In the genomic region with DNA sequence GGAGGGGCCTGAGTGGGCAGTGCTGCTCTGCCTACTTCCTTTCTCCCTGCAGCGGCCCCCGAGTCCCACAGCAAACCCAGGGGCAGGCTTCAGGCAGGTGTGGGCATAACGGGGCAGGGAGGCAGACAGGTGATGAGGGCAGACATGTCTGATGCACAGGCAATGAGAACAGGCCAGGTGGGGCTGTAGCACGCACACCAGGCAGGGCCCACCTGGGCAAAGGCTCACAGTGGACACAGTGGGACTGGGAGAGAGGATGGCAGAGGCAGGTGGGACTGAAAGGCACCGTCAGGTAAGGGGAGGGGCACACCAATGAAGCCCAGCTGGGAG, we compare ENCODE assay signal across 27 cellular contexts. TPM values are rescaled to one million over a fixed set of nuclear protein-coding genes. Genes with fewer than 3 reads are reported as not detected.
DNase-seq lines count a peak whose midpoint lies in the region; ATAC-seq and TF ChIP-seq lines count a peak whose summit lies in the region.
"Had no signal": no experiment of that assay in that cellular context is flagged by ENCODE, and none has a peak within 500 bp of the region (broad histone marks: within the 10 kb centered on the region; RNA-seq: fewer than 3 reads in every experiment).

No MANE protein-coding gene starts in this region.

- TF ChIP-seq CTCF in heart right ventricle (IDR thresholded peaks at IDR 0.05) (no peak), OCI-LY7 (conservative IDR thresholded peaks at IDR 0.05; ENCODE audit: low read length) (no peak), neural progenitor cell (IDR thresholded peaks at IDR 0.05) (no peak), body of pancreas (IDR thresholded peaks at IDR 0.05) (no peak)

- H3K36me3 ChIP-seq in heart right ventricle (peaks cover 0 to 58% (median 40%) of the 10 kb centered on the region in 9 donors), neuronal stem cell (replicated peaks in 1 of 2; ENCODE audit: control insufficient read depth in 2 of 2, insufficient read depth in 2 of 2, low read length in 2 of 2) (peaks cover 26 to 59% of the 10 kb centered on the region in 2 donors), OCI-LY7 (ENCODE audit: insufficient read depth, low read length) (peaks cover 35% of the 10 kb centered on the region; the same call in 1 of the 2 replicates), neural progenitor cell (no peaks in the 10 kb centered on the region), body of pancreas (replicated peaks in 1 of 2; ENCODE audit: insufficient read depth in 1 of 2, low read depth in 2 of 2) (peaks cover 0 to 14% of the 10 kb centered on the region in 2 donors)

- H3K4me3 Mint-ChIP-seq in activated T-helper 17 cell treated with anti-CD3 and anti-CD28 coated beads, Interleukin-2, amount 50 U/mL, for 72 hours: no peak overlapping the region
- H3K4me3 Mint-ChIP-seq in neural progenitor cell: no peak overlapping the region
- H3K4me3 Mint-ChIP-seq: CD14-positive monocyte had no signal

- H3K79me2 ChIP-seq in OCI-LY7 (ENCODE audit: insufficient read depth, low read depth, low read length) (no peaks in the 10 kb centered on the region), neural progenitor cell (ENCODE audit: low read depth) (peaks cover 14% of the 10 kb centered on the region)

- H2BK5ac ChIP-seq in neuronal stem cell (ENCODE audit: low read length): no peak overlapping the region

- ATAC-seq in right cardiac atrium (no peak), heart right ventricle (no peak), body of pancreas (no peak)
- ATAC-seq in activated T-helper 17 cell treated with anti-CD3 and anti-CD28 coated beads, Interleukin-2, amount 50 U/mL, for 72 hours (replicated peaks): no peak

- H3K23ac ChIP-seq in neuronal stem cell (ENCODE audit: low read depth, low read length, poor library complexity): peak overlapping the region; percentile 68

- TF ChIP-seq POLR2A in body of pancreas (IDR thresholded peaks at IDR 0.05): no peak

- H3K4me1 Mint-ChIP-seq in activated T-helper 17 cell treated with anti-CD3 and anti-CD28 coated beads, Interleukin-2, amount 50 U/mL, for 72 hours: peaks cover 20% of the 10 kb centered on the region
- peaks cover 26% of the 10 kb centered on the region for H3K4me1 Mint-ChIP-seq in neural progenitor cell

- H3K18ac ChIP-seq in neuronal stem cell (ENCODE audit: low read length): peak overlapping the region; percentile 11

- DNase-seq in right cardiac atrium: peak in 2 of 3 donors; percentile 32 to 41
- DNase-seq in heart right ventricle: no peak
- no peak for DNase-seq in neuronal stem cell (ENCODE audit: low spot score)
- DNase-seq in OCI-LY7 (ENCODE audit: low spot score): no peak
- DNase-seq in LoVo (ENCODE audit: low spot score): no peak
- DNase-seq in neural progenitor cell (ENCODE audit: low spot score): no peak
- no peak for DNase-seq in body of pancreas
- DNase-seq: 8988T; ACHN; BE2C; COR-L47; GM23248; H7; KG1; MM.1S; NCI-H2029; NCI-H446; NCI-H524 treated with DMSO at 0.1 percent for 48 hours; NCI-H82; NK-92 treated with Interleukin-12 subunit alpha and Interleukin-12 subunit beta, amount 100 ng/mL, for 24 hours; PC-9; SHP77 had no signal

- H3K27ac Mint-ChIP-seq in activated T-helper 17 cell treated with anti-CD3 and anti-CD28 coated beads, Interleukin-2, amount 50 U/mL, for 72 hours: peak overlapping the region; percentile 80
- H3K27ac Mint-ChIP-seq in neural progenitor cell: no peak overlapping the region

- H3K27me3 ChIP-seq in right cardiac atrium (ENCODE audit: control insufficient read depth, insufficient read depth): no peaks in the 10 kb centered on the region
- no peaks in the 10 kb centered on the region for H3K27me3 ChIP-seq in heart right ventricle
- peaks cover 0 to 8% (median 0%) of the 10 kb centered on the region in 3 experiments for H3K27me3 ChIP-seq in neuronal stem cell (ENCODE audit: control insufficient read depth in 3 of 3, insufficient read depth in 3 of 3, low read depth in 1 of 3, low read length in 3 of 3)
- peaks cover 18% of the 10 kb centered on the region for H3K27me3 ChIP-seq in neural progenitor cell
- H3K27me3 ChIP-seq in body of pancreas: no peaks in the 10 kb centered on the region
- H3K27me3 ChIP-seq: BE2C had no signal

- no peak overlapping the region for H3K27ac ChIP-seq in right cardiac atrium (ENCODE audit: low read length)
- no peak overlapping the region for H3K27ac ChIP-seq in heart right ventricle
- no peak overlapping the region for H3K27ac ChIP-seq in neuronal stem cell (replicated peaks; ENCODE audit: low read length)
- no peak overlapping the region for H3K27ac ChIP-seq in OCI-LY7 (ENCODE audit: low read depth, low read length, poor library complexity, severe bottlenecking)
- no peak overlapping the region for H3K27ac ChIP-seq in neural progenitor cell
- H3K27ac ChIP-seq in body of pancreas: no peak overlapping the region
- H3K27ac ChIP-seq: GM23248, PC-9 had no signal

- peaks cover 8% of the 10 kb centered on the region for H3K79me1 ChIP-seq in neuronal stem cell (ENCODE audit: low read depth, low read length)

- WGBS in right cardiac atrium: 91% methylated on average over 5 of the region's 5 CpGs
- WGBS in heart right ventricle, 2 donors: 94% methylated on average over 5 of the region's 5 CpGs
- WGBS in neuronal stem cell (ENCODE audit: extremely low coverage in 2 of 2, insufficient read length in 2 of 2, insufficient replicate concordance in 1 of 2), 2 donors: no CpG with 5 or more reads among the region's 5 CpGs
- WGBS in body of pancreas, 2 donors: 86% methylated on average over 5 of the region's 5 CpGs; no CpG with 5 or more reads in 1 of the 2 donors

- no peak overlapping the region for H2BK120ac ChIP-seq in neuronal stem cell (ENCODE audit: low read depth, low read length)

- peaks cover 38% of the 10 kb centered on the region for H3F3A ChIP-seq in neural progenitor cell (ENCODE audit: low read depth)

- H2AK5ac ChIP-seq in neuronal stem cell (ENCODE audit: low read depth, low read length): no peak overlapping the region

- no peaks in the 10 kb centered on the region for H3K9me3 Mint-ChIP-seq in activated T-helper 17 cell treated with anti-CD3 and anti-CD28 coated beads, Interleukin-2, amount 50 U/mL, for 72 hours
- H3K9me3 Mint-ChIP-seq in neural progenitor cell: no peaks in the 10 kb centered on the region
- H3K9me3 Mint-ChIP-seq: CD14-positive monocyte had no signal

- no peaks in the 10 kb centered on the region for H3K9me2 ChIP-seq in OCI-LY7 (ENCODE audit: insufficient read depth, low read length)

- H3K36me3 Mint-ChIP-seq in activated T-helper 17 cell treated with anti-CD3 and anti-CD28 coated beads, Interleukin-2, amount 50 U/mL, for 72 hours (ENCODE audit: low read depth): peaks cover 31% of the 10 kb centered on the region
- H3K36me3 Mint-ChIP-seq in neural progenitor cell: peaks cover 18% of the 10 kb centered on the region

- intact Hi-C loops in right cardiac atrium (cut with DNase I): loop anchor here in 1 of 4 donors (5.0 kb wide), 1 partner anchor 37 kb away; no protein-coding TSS in a partner anchor
- intact Hi-C loops in heart right ventricle (cut with DNase I): loop anchor here in 3 of 10 donors (5.0 kb wide), 1 partner anchor 37 kb away; no protein-coding TSS in a partner anchor
- intact Hi-C loops in OCI-LY7 (cut with micrococcal nuclease; ENCODE audit: unreplicated experiment): no loop called here
- intact Hi-C loops in body of pancreas (cut with DNase I): no loop called here

- H4K8ac ChIP-seq in neuronal stem cell (ENCODE audit: low read depth, low read length): no peak overlapping the region

- no peak overlapping the region for H3K14ac ChIP-seq in neuronal stem cell (ENCODE audit: low read length)

- H3K4me1 ChIP-seq in right cardiac atrium (ENCODE audit: control insufficient read depth, insufficient read depth, low read length): peaks cover 3% of the 10 kb centered on the region
- peaks cover 22 to 59% (median 52%) of the 10 kb centered on the region in 9 donors for H3K4me1 ChIP-seq in heart right ventricle
- H3K4me1 ChIP-seq in neuronal stem cell (ENCODE audit: control insufficient read depth in 2 of 2, insufficient read depth in 1 of 2, low read depth in 1 of 2, low read length in 2 of 2): peaks cover 14 to 26% of the 10 kb centered on the region in 2 donors
- H3K4me1 ChIP-seq in OCI-LY7 (ENCODE audit: insufficient read depth, low read length, poor library complexity, severe bottlenecking): peaks cover 29% of the 10 kb centered on the region
- H3K4me1 ChIP-seq in neural progenitor cell: peaks cover 23% of the 10 kb centered on the region
- peaks cover 51% of the 10 kb centered on the region for H3K4me1 ChIP-seq in body of pancreas
- H3K4me1 ChIP-seq: BE2C had no signal

- no TSS peak for BruUV-seq in OCI-LY7 (replicated peaks; lab: Mats Ljungman, UMichigan)

- H2BK12ac ChIP-seq in neuronal stem cell (ENCODE audit: low read length): peak overlapping the region; percentile 75

- H3K9ac ChIP-seq in neuronal stem cell (ENCODE audit: low read depth, low read length, poor library complexity) (no peak overlapping the region), neural progenitor cell (no peak overlapping the region)
- H3K9ac ChIP-seq: GM23248 had no signal

- no peak overlapping the region for H2BK15ac ChIP-seq in neuronal stem cell (ENCODE audit: low read length)

- no peak overlapping the region for H3K4ac ChIP-seq in neuronal stem cell (ENCODE audit: low read length)

- no peak overlapping the region for H3K4me2 ChIP-seq in neuronal stem cell (ENCODE audit: insufficient read depth, low read length, poor library complexity, severe bottlenecking)
- no peak overlapping the region for H3K4me2 ChIP-seq in OCI-LY7 (ENCODE audit: low read length)
- no peak overlapping the region for H3K4me2 ChIP-seq in neural progenitor cell
- H3K4me2 ChIP-seq: PC-9 had no signal

- H3K9me3 ChIP-seq in right cardiac atrium (ENCODE audit: control insufficient read depth, low read length) (no peaks in the 10 kb centered on the region), heart right ventricle (no peaks in the 10 kb centered on the region), neuronal stem cell (replicated peaks in 1 of 2; ENCODE audit: control insufficient read depth in 2 of 2, insufficient read depth in 1 of 2, low read depth in 1 of 2, low read length in 2 of 2) (peaks cover 0 to 4% of the 10 kb centered on the region in 2 donors), OCI-LY7 (ENCODE audit: low read length) (no peaks in the 10 kb centered on the region), neural progenitor cell (ENCODE audit: low read depth) (no peaks in the 10 kb centered on the region), body of pancreas (no peaks in the 10 kb centered on the region)
- H3K9me3 ChIP-seq: BE2C had no signal

- H2AFZ ChIP-seq in neuronal stem cell (ENCODE audit: low read length) (no peak overlapping the region), OCI-LY7 (ENCODE audit: low read length) (no peak overlapping the region), neural progenitor cell (replicated peaks) (no peak overlapping the region)
- H2AFZ ChIP-seq: GM23248, PC-9 had no signal

- no peaks in the 10 kb centered on the region for H3K27me3 Mint-ChIP-seq in activated T-helper 17 cell treated with anti-CD3 and anti-CD28 coated beads, Interleukin-2, amount 50 U/mL, for 72 hours
- peaks cover 18% of the 10 kb centered on the region for H3K27me3 Mint-ChIP-seq in neural progenitor cell (ENCODE audit: insufficient read depth, low read depth)

- no peak overlapping the region for H3K4me3 ChIP-seq in right cardiac atrium (ENCODE audit: low read length)
- no peak overlapping the region for H3K4me3 ChIP-seq in heart right ventricle
- no peak overlapping the region for H3K4me3 ChIP-seq in neuronal stem cell (ENCODE audit: low read length in 2 of 2)
- no peak overlapping the region for H3K4me3 ChIP-seq in OCI-LY7 (ENCODE audit: low read depth, low read length, poor library complexity, severe bottlenecking)
- no peak overlapping the region for H3K4me3 ChIP-seq in neural progenitor cell
- no peak overlapping the region for H3K4me3 ChIP-seq in body of pancreas
- H3K4me3 ChIP-seq: GM23248, PC-9 had no signal

- CTCF ChIA-PET in OCI-LY7 (lab: Charles Lee; ENCODE audit: unreplicated experiment): interaction anchor here (0.6 kb wide), 1 partner anchor 1012 kb away, joined by 3 read pairs; no protein-coding TSS in a partner anchor

- H4K20me1 ChIP-seq in OCI-LY7 (ENCODE audit: insufficient read depth, low read length): no peaks in the 10 kb centered on the region
- peaks cover 55% of the 10 kb centered on the region for H4K20me1 ChIP-seq in neural progenitor cell (ENCODE audit: low read depth)

- H4K91ac ChIP-seq in neuronal stem cell (ENCODE audit: low read depth, low read length, poor library complexity): no peak overlapping the region

- POLR2A ChIA-PET in OCI-LY7 (lab: Charles Lee): no interaction called here

RNA-seq across cellular contexts. Expression of a gene that starts 5.8 kb away (rescaled TPM):
- 10 to 100 TPM; 17.3 to 24.3 (median 22.6) TPM for total RNA-seq in right cardiac atrium
- 18.6 TPM for polyA plus RNA-seq in right cardiac atrium
- 10 to 100 TPM in 3 of 10 donors, 1 to 10 TPM in 7; 5.4 to 10.6 (median 7.9) TPM for total RNA-seq in heart right ventricle
- polyA plus RNA-seq in heart right ventricle: 10 to 100 TPM; 10.5 to 20.0 TPM
- total RNA-seq in activated T-helper 17 cell treated with anti-CD3 and anti-CD28 coated beads, Interleukin-2, amount 50 U/mL, for 72 hours: 1 to 10 TPM; 1.3 to 1.4 TPM
- polyA plus RNA-seq in neuronal stem cell (2013, experiment 1 of 2): 1.1 TPM
- 1.1 TPM for polyA plus RNA-seq in neuronal stem cell (2013, experiment 2 of 2)
- total RNA-seq in OCI-LY7 (2014; rRNA removed; shearing (Covaris generic)): 0.44 and 1.3 TPM in 2 replicates
- 4.0 and 4.5 TPM in 2 replicates for total RNA-seq in OCI-LY7 (2022)
- 0.81 TPM in 1 of 2 replicates, not detected in the other for total RNA-seq in neural progenitor cell (ENCODE audit: low replicate concordance)
- total RNA-seq in body of pancreas: 10 to 100 TPM; 10.6 to 16.2 TPM
- total RNA-seq: HT1080, RPMI7951, SK-MEL-5 had no signal

RNA-seq across cellular contexts. Expression of a gene that starts 7.1 kb away (rescaled TPM):
- total RNA-seq in right cardiac atrium: 10 to 100 TPM; 71.8 to 82.2 (median 80.9) TPM
- polyA plus RNA-seq in right cardiac atrium: 56.7 TPM
- 100 to 1,000 TPM in 5 of 10 donors, 10 to 100 TPM in 5; 88.6 to 123 (median 102) TPM for total RNA-seq in heart right ventricle
- 10 to 100 TPM; 58.6 to 86.9 TPM for polyA plus RNA-seq in heart right ventricle
- total RNA-seq in activated T-helper 17 cell treated with anti-CD3 and anti-CD28 coated beads, Interleukin-2, amount 50 U/mL, for 72 hours: 10 to 100 TPM; 56.1 to 68.5 TPM
- polyA plus RNA-seq in neuronal stem cell (2013, experiment 1 of 2): 61.3 TPM
- 59.4 TPM for polyA plus RNA-seq in neuronal stem cell (2013, experiment 2 of 2)
- total RNA-seq in OCI-LY7 (2014; rRNA removed; shearing (Covaris generic)): 58.8 and 61.1 TPM in 2 replicates
- total RNA-seq in OCI-LY7 (2022): 90.2 and 96.5 TPM in 2 replicates
- 32.1 and 52.9 TPM in 2 replicates for total RNA-seq in neural progenitor cell (ENCODE audit: low replicate concordance)
- total RNA-seq in body of pancreas: 10 to 100 TPM; 89.0 to 90.0 TPM

RNA-seq across cellular contexts. Expression of a gene that starts 21.1 kb away (rescaled TPM):
- total RNA-seq in right cardiac atrium (100 to 1,000 TPM; 307 to 406 (median 370) TPM), heart right ventricle (100 to 1,000 TPM; 341 to 466 (median 391) TPM), OCI-LY7 (2022) (68.3 and 81.1 TPM in 2 replicates), neural progenitor cell (ENCODE audit: low replicate concordance) (27.6 and 55.0 TPM in 2 replicates), body of pancreas (100 to 1,000 TPM; 249 to 606 TPM)
- polyA plus RNA-seq in right cardiac atrium (257 TPM), heart right ventricle (100 to 1,000 TPM; 131 to 210 TPM)
- total RNA-seq in activated T-helper 17 cell treated with anti-CD3 and anti-CD28 coated beads, Interleukin-2, amount 50 U/mL, for 72 hours: 100 to 1,000 TPM; 130 to 188 TPM
- 52.6 TPM for polyA plus RNA-seq in neuronal stem cell (2013, experiment 1 of 2)
- 53.4 TPM for polyA plus RNA-seq in neuronal stem cell (2013, experiment 2 of 2)
- total RNA-seq in OCI-LY7 (2014; rRNA removed; shearing (Covaris generic)): 44.4 and 58.5 TPM in 2 replicates

RNA-seq across cellular contexts. Expression of a gene that starts 59.0 kb away (rescaled TPM):
- 10 to 100 TPM; 12.3 to 20.1 (median 16.4) TPM for total RNA-seq in right cardiac atrium
- polyA plus RNA-seq in right cardiac atrium: 20.5 TPM
- total RNA-seq in heart right ventricle: 10 to 100 TPM in 8 of 10 donors, 1 to 10 TPM in 2; 6.6 to 14.4 (median 12.7) TPM
- 10 to 100 TPM; 12.6 to 45.1 TPM for polyA plus RNA-seq in heart right ventricle
- 10 to 100 TPM; 17.4 to 35.2 TPM for total RNA-seq in activated T-helper 17 cell treated with anti-CD3 and anti-CD28 coated beads, Interleukin-2, amount 50 U/mL, for 72 hours
- polyA plus RNA-seq in neuronal stem cell (2013, experiment 1 of 2): 39.6 TPM
- polyA plus RNA-seq in neuronal stem cell (2013, experiment 2 of 2): 39.2 TPM
- total RNA-seq in OCI-LY7 (2014; rRNA removed; shearing (Covaris generic)): 76.2 and 78.7 TPM in 2 replicates
- 70.5 and 76.5 TPM in 2 replicates for total RNA-seq in OCI-LY7 (2022)
- 68.5 and 73.5 TPM in 2 replicates for total RNA-seq in neural progenitor cell (ENCODE audit: low replicate concordance)
- total RNA-seq in body of pancreas: 10 to 100 TPM; 23.4 to 34.8 TPM

Comparison
In these comparisons a context has a peak if more than half of its experiments do, and no peak if none do; other contexts are left out.
1. DNase-seq: peak in right cardiac atrium (2 of 3); none in heart right ventricle (0 of 2), neuronal stem cell (single experiment), OCI-LY7 (single experiment), LoVo (single experiment), neural progenitor cell (single experiment) and body of pancreas (0 of 4).